ENCODE assay signal across 24 cellular contexts in the genomic region with DNA sequence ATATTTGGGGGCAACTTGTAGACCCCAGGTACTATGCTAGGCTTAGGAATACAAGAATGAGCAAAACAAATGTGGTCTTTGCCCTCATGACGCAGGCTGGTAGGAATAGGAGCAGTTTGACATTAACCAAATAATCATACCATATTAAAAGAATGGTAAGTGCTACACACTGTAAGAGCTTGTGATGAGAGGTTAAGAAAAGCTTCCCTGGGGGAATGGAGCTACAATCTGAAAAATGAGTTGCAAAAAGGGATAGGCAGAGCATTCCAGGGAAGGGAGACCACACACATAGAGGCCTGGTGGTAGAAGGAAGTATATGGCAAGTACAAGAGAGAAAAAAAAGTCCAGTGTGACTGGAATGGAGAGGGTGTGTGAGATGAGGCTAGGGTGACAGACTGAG. TPM values are rescaled to one million over a fixed set of nuclear protein-coding genes. Genes with fewer than 3 reads are reported as not detected.
DNase-seq lines count a peak whose midpoint lies in the region; ATAC-seq, FAIRE-seq and TF ChIP-seq lines count a peak whose summit lies in the region.
"Had no signal": no experiment of that assay in that cellular context is flagged by ENCODE, and none has a peak within 500 bp of the region (broad histone marks: within the 10 kb centered on the region; RNA-seq: fewer than 3 reads in every experiment).

No MANE protein-coding gene starts in this region.

- H3K36me3 ChIP-seq in pancreas, result peaks cover 0 to 10% (median 6%) of the 10 kb centered on the region in 3 donors

- H3K9me3 ChIP-seq in pancreas, result no peaks in the 10 kb centered on the region
- H3K9me3 ChIP-seq: left lung had no signal

- no peak overlapping the region for H3K27ac ChIP-seq in pancreas
- H3K27ac ChIP-seq: left lung, parathyroid adenoma, skin epidermis had no signal

- H3K4me3 Mint-ChIP-seq in CD14-positive monocyte, result no peak overlapping the region
- no peak overlapping the region for H3K4me3 Mint-ChIP-seq in WTC11
- H3K4me3 Mint-ChIP-seq: activated naive CD8-positive, alpha-beta T cell treated with anti-CD3 and anti-CD28 coated beads for 36 hours had no signal

- H3K4me1 ChIP-seq in pancreas, result no peaks in the 10 kb centered on the region
- H3K4me1 ChIP-seq: parathyroid adenoma had no signal

- H3K27me3 ChIP-seq in pancreas, result no peaks in the 10 kb centered on the region
- H3K27me3 ChIP-seq: left lung had no signal

- peaks cover 5% of the 10 kb centered on the region for H3K4me1 Mint-ChIP-seq in CD14-positive monocyte
- peaks cover 37% of the 10 kb centered on the region for H3K4me1 Mint-ChIP-seq in WTC11

- H3K9me3 Mint-ChIP-seq in CD14-positive monocyte, result no peaks in the 10 kb centered on the region
- H3K9me3 Mint-ChIP-seq in WTC11, result peaks cover 7% of the 10 kb centered on the region; the same call in 1 of the 2 replicates
- H3K9me3 Mint-ChIP-seq: activated naive CD8-positive, alpha-beta T cell treated with anti-CD3 and anti-CD28 coated beads for 36 hours had no signal

- H3K27me3 Mint-ChIP-seq in CD14-positive monocyte (ENCODE audit: low read depth in 3 of 3), result no peaks in the 10 kb centered on the region
- H3K27me3 Mint-ChIP-seq in WTC11 (ENCODE audit: low read depth), result no peaks in the 10 kb centered on the region
- H3K27me3 Mint-ChIP-seq: activated naive CD8-positive, alpha-beta T cell treated with anti-CD3 and anti-CD28 coated beads for 36 hours had no signal

- 0 out of 2 replicates have a peak, but pooled peaks have one; percentile 19 for ATAC-seq in WTC11
- peak; percentile 59 for ATAC-seq in left lobe of liver
- no peak for ATAC-seq in GM21723 (IDR thresholded peaks at IDR 0.05; ENCODE audit: unreplicated experiment)
- ATAC-seq in pancreas, result no peak
- ATAC-seq: GM12878, left lung, SK-N-SH treated with all-trans-retinoic acid at 6 μM for 48 hours had no signal

- FAIRE-seq in pancreas (lab: Jason Lieb, UNC), result no peak
- FAIRE-seq: D721Med, GM12878 had no signal

- H3K27ac Mint-ChIP-seq in CD14-positive monocyte (peak overlapping the region in 4 of 7 donors; percentile 9 to 69 (median 53)), WTC11 (peak overlapping the region; percentile 72)
- H3K27ac Mint-ChIP-seq: activated naive CD8-positive, alpha-beta T cell treated with anti-CD3 and anti-CD28 coated beads for 36 hours had no signal

- intact Hi-C loops in CD14-positive monocyte (cut with micrococcal nuclease) (no loop called here), pancreas (cut with DNase I) (no loop called here)

- POLR2A ChIA-PET in WTC11 (lab: Charles Lee), result no interaction called here

- DNase-seq in CD14-positive monocyte (ENCODE audit: low spot score), result no peak
- peak; percentile 36 for DNase-seq in Caki2 (ENCODE audit: low read depth)
- no peak for DNase-seq in WTC11 (ENCODE audit: low spot score)
- DNase-seq in left lobe of liver (ENCODE audit: low spot score), result no peak
- DNase-seq in ecto neural progenitor cell (ENCODE audit: low spot score), result no peak
- DNase-seq in pancreas, result no peak
- no peak for DNase-seq in DMS153 treated with DMSO at 0.1 percent for 48 hours (lab: John Stamatoyannopoulos, UW; ENCODE audit: unreplicated experiment)
- DNase-seq: activated CD4-positive, alpha-beta T cell treated with anti-CD3 and anti-CD28 coated beads for 48 hours; activated CD8-positive, alpha-beta memory T cell treated with anti-CD3 and anti-CD28 coated beads, Interleukin-2, amount 50 U/mL, for 48 hours; activated naive CD8-positive, alpha-beta T cell treated with anti-CD3 and anti-CD28 coated beads for 36 hours; dermis blood vessel endothelial cell; erythroblast; GDM1; left lung; NCI-H1436; NCI-H82; PC-9; stimulated activated CD4-positive, alpha-beta T cell treated with anti-CD3 and anti-CD28 coated beads, Interleukin-2, amount 100 ng/mL, for 48 hours had no signal

- 89 to 98% methylated on average over 1 of the region's 1 CpG for WGBS in pancreas, 2 donors

- in situ Hi-C loops in Caki2 (cut with HindIII; ENCODE audit: low pct_unique_long_range_greater_than_20kb, low sequenced_read_pairs), result no loop called here

- H3K4me3 ChIP-seq in pancreas, result no peak overlapping the region
- H3K4me3 ChIP-seq: GM12878, left lung, PC-9, skin epidermis had no signal

- CTCF ChIA-PET in WTC11 (lab: Charles Lee), result interaction anchor here (0.9 to 1.0 kb wide), 2 partner anchors 14 to 22 kb away, joined by 3 to 4 read pairs; no protein-coding TSS in a partner anchor

- peaks cover 70 to 84% of the 10 kb centered on the region in 2 donors for H3K36me3 Mint-ChIP-seq in CD14-positive monocyte
- H3K36me3 Mint-ChIP-seq in WTC11, result peaks cover 35% of the 10 kb centered on the region

- TF ChIP-seq CTCF in CD14-positive monocyte (IDR thresholded peaks at IDR 0.05) (no peak), WTC11 (IDR thresholded peaks at IDR 0.05) (no peak), pancreas (IDR thresholded peaks at IDR 0.05) (no peak)

TF ChIP-seq in WTC11, 78 proteins besides CTCF, POLR2A, EP300 and RAD21:
- TF ChIP-seq, protein P1, sequence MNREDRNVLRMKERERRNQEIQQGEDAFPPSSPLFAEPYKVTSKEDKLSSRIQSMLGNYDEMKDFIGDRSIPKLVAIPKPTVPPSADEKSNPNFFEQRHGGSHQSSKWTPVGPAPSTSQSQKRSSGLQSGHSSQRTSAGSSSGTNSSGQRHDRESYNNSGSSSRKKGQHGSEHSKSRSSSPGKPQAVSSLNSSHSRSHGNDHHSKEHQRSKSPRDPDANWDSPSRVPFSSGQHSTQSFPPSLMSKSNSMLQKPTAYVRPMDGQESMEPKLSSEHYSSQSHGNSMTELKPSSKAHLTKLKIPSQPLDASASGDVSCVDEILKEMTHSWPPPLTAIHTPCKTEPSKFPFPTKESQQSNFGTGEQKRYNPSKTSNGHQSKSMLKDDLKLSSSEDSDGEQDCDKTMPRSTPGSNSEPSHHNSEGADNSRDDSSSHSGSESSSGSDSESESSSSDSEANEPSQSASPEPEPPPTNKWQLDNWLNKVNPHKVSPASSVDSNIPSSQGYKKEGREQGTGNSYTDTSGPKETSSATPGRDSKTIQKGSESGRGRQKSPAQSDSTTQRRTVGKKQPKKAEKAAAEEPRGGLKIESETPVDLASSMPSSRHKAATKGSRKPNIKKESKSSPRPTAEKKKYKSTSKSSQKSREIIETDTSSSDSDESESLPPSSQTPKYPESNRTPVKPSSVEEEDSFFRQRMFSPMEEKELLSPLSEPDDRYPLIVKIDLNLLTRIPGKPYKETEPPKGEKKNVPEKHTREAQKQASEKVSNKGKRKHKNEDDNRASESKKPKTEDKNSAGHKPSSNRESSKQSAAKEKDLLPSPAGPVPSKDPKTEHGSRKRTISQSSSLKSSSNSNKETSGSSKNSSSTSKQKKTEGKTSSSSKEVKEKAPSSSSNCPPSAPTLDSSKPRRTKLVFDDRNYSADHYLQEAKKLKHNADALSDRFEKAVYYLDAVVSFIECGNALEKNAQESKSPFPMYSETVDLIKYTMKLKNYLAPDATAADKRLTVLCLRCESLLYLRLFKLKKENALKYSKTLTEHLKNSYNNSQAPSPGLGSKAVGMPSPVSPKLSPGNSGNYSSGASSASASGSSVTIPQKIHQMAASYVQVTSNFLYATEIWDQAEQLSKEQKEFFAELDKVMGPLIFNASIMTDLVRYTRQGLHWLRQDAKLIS (CRISPR knock-in tag; IDR thresholded peaks at IDR 0.05; ENCODE audit: borderline replicate concordance), result no peak
- TF ChIP-seq, protein P2, sequence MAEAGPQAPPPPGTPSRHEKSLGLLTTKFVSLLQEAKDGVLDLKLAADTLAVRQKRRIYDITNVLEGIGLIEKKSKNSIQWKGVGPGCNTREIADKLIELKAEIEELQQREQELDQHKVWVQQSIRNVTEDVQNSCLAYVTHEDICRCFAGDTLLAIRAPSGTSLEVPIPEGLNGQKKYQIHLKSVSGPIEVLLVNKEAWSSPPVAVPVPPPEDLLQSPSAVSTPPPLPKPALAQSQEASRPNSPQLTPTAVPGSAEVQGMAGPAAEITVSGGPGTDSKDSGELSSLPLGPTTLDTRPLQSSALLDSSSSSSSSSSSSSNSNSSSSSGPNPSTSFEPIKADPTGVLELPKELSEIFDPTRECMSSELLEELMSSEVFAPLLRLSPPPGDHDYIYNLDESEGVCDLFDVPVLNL (CRISPR knock-in tag; IDR thresholded peaks at IDR 0.05; ENCODE audit: borderline replicate concordance, low read depth), result no peak
- TF ChIP-seq ZNF423 (CRISPR knock-in tag; IDR thresholded peaks at IDR 0.05), result no peak
- TF ChIP-seq CREB1 (CRISPR knock-in tag; IDR thresholded peaks at IDR 0.05), result no peak
- TF ChIP-seq ATF1 (CRISPR knock-in tag; IDR thresholded peaks at IDR 0.05), result no peak
TF ChIP-seq in WTC11: peak in this region for 0.

RNA-seq across cellular contexts. Expression of a gene that starts 37.3 kb away (rescaled TPM):
- polyA plus RNA-seq in CD14-positive monocyte (10 to 100 TPM; 27.8 to 34.8 TPM), pancreas (1 to 10 TPM; 4.4 to 9.1 TPM)
- 31.1 and 44.3 TPM in 2 replicates for total RNA-seq in Caki2 (2014; rRNA removed; shearing (Covaris generic); ENCODE audit: low replicate concordance)
- total RNA-seq in WTC11 (2021) (37.0 to 40.6 TPM (median 38.8 TPM) in 3 replicates), left lobe of liver (21.2 TPM), pancreas (10 to 100 TPM; 12.3 to 28.5 (median 15.6) TPM)

Comparison
In these comparisons a context has a peak if more than half of its experiments do, and no peak if none do; other contexts are left out.
1. ATAC-seq: peak in WTC11 (single experiment) and left lobe of liver (single experiment); none in GM21723 (single experiment) and pancreas (0 of 4).